ENCODE assay signal across 14 cellular contexts in genomic region chr10:86878973-86879781, GRCh38.
DNase-seq lines count a peak whose midpoint lies in the region; ATAC-seq, FAIRE-seq and TF ChIP-seq lines count a peak whose summit lies in the region.
"Had no signal": no experiment of that assay in that cellular context is flagged by ENCODE, and none has a peak within 500 bp of the region (broad histone marks: within the 10 kb centered on the region; RNA-seq: fewer than 3 reads in every experiment).

No MANE protein-coding gene starts in this region.

- peaks cover 10% of the 10 kb centered on the region for H3K4me1 ChIP-seq in endothelial cell of umbilical vein (ENCODE audit: control insufficient read depth, extremely low read depth, insufficient read depth, low read length)

- dilution Hi-C loops in endothelial cell of umbilical vein (cut with MboI; ENCODE audit: extremely low pct_ligation_motif_present, low sequenced_read_pairs): no loop called here

- H3K4me2 ChIP-seq in endothelial cell of umbilical vein (ENCODE audit: insufficient read depth, low read length): no peak overlapping the region

- no peak overlapping the region for H3K9ac ChIP-seq in endothelial cell of umbilical vein (replicated peaks; ENCODE audit: extremely low read depth, insufficient read depth, low read length)
- H3K9ac ChIP-seq: GM23248 had no signal

- DNase-seq in GM12891 (ENCODE audit: insufficient read length, low spot score): no peak
- no peak for DNase-seq in endothelial cell of umbilical vein (ENCODE audit: low read depth, low spot score)
- no peak for DNase-seq in activated gamma-delta T cell (lab: John Stamatoyannopoulos, UW)
- no peak for DNase-seq in urothelium cell line (ENCODE audit: low spot score)
- DNase-seq in stimulated activated naive CD4-positive, alpha-beta T cell treated with Interleukin-2 at 50 U/mL for 16 hours (lab: John Stamatoyannopoulos, UW): no peak
- DNase-seq: amygdala; C1 segment of cervical spinal cord; effector CD4-positive, alpha-beta T cell; glutamatergic neuron; GM23248; Peyer's patch had no signal

- POLR2A ChIA-PET in endothelial cell of umbilical vein (lab: Charles Lee): no interaction called here

- CTCF ChIA-PET in endothelial cell of umbilical vein (lab: Charles Lee): interaction anchor here (1.2 to 2.9 kb wide), 2 partner anchors 21 to 170 kb away, joined by 3 to 12 read pairs; no protein-coding TSS in a partner anchor

- TF ChIP-seq POLR2A in GM12891 (IDR thresholded peaks at IDR 0.05; ENCODE audit: low read depth, low read length) (no peak), endothelial cell of umbilical vein (IDR thresholded peaks at IDR 0.05; ENCODE audit: low read depth, low read length) (no peak)

- no peak for TF ChIP-seq CTCF in endothelial cell of umbilical vein (IDR thresholded peaks at IDR 0.05; ENCODE audit: extremely low read depth in 1 of 2, insufficient read depth in 1 of 2, low read depth in 1 of 2, low read length in 2 of 2)

- H2AFZ ChIP-seq in endothelial cell of umbilical vein (ENCODE audit: low read depth, low read length): no peak overlapping the region
- H2AFZ ChIP-seq: GM23248 had no signal

- no peaks in the 10 kb centered on the region for H3K79me2 ChIP-seq in endothelial cell of umbilical vein (ENCODE audit: control insufficient read depth, insufficient read depth, low read length)

- intact Hi-C loops in endothelial cell of umbilical vein (cut with micrococcal nuclease): no loop called here

- H3K9me3 ChIP-seq in endothelial cell of umbilical vein (replicated peaks; ENCODE audit: control insufficient read depth, insufficient read depth, low read length): no peaks in the 10 kb centered on the region
- H3K9me3 ChIP-seq: Peyer's patch had no signal

- no TSS peak for BruUV-seq in endothelial cell of umbilical vein (replicated peaks; lab: Mats Ljungman, UMichigan)

- no peak overlapping the region for H3K27ac ChIP-seq in endothelial cell of umbilical vein (ENCODE audit: insufficient read depth, low read depth, low read length)
- H3K27ac ChIP-seq: GM23248, Peyer's patch had no signal

- peaks cover 32 to 45% of the 10 kb centered on the region in 2 experiments for H3K27me3 ChIP-seq in endothelial cell of umbilical vein (ENCODE audit: control insufficient read depth in 2 of 2, insufficient read depth in 2 of 2, low read length in 2 of 2)
- H3K27me3 ChIP-seq: Peyer's patch had no signal

- no peak overlapping the region for H3K4me3 ChIP-seq in endothelial cell of umbilical vein (replicated peaks in 1 of 3; ENCODE audit: insufficient read depth in 1 of 3, low read depth in 1 of 3, low read length in 3 of 3)
- H3K4me3 ChIP-seq: GM23248, Peyer's patch had no signal

- H3K36me3 ChIP-seq in endothelial cell of umbilical vein (ENCODE audit: control insufficient read depth in 2 of 2, extremely low read depth in 1 of 2, insufficient read depth in 2 of 2, low read length in 2 of 2): no peaks in the 10 kb centered on the region

- no peaks in the 10 kb centered on the region for H4K20me1 ChIP-seq in endothelial cell of umbilical vein (replicated peaks; ENCODE audit: control insufficient read depth, extremely low read depth, insufficient read depth, low read length)

- H3K9me1 ChIP-seq in endothelial cell of umbilical vein (replicated peaks; ENCODE audit: control insufficient read depth, extremely low read depth, insufficient read depth, low read length): no peaks in the 10 kb centered on the region

- ATAC-seq in GM21390 (IDR thresholded peaks at IDR 0.05; ENCODE audit: unreplicated experiment) (peak; percentile 74), HG03342 (IDR thresholded peaks at IDR 0.05; ENCODE audit: unreplicated experiment) (peak; percentile 74), GM18517 (IDR thresholded peaks at IDR 0.05; ENCODE audit: unreplicated experiment) (no peak)

- peak; percentile 85 for FAIRE-seq in GM12891 (lab: Jason Lieb, UNC)
- no peak for FAIRE-seq in endothelial cell of umbilical vein (lab: Jason Lieb, UNC)
- FAIRE-seq in urothelium cell line (lab: Jason Lieb, UNC): no peak

TF ChIP-seq in GM12891, 5 proteins besides CTCF, POLR2A, EP300 and RAD21:
- TF ChIP-seq POU2F2 (IDR thresholded peaks at IDR 0.05; ENCODE audit: low read depth, low read length): no peak
- TF ChIP-seq SPI1 (IDR thresholded peaks at IDR 0.05; ENCODE audit: low read depth, low read length): peak; percentile 45

TF ChIP-seq in endothelial cell of umbilical vein, 7 proteins besides CTCF, POLR2A, EP300 and RAD21:
- TF ChIP-seq JUN (IDR thresholded peaks at IDR 0.05; ENCODE audit: borderline replicate concordance, insufficient read depth, insufficient read length, low read depth): no peak
- peak; percentile 14 for TF ChIP-seq EZH2 (IDR thresholded peaks at IDR 0.05; ENCODE audit: borderline replicate concordance, low read depth, low read length, severe bottlenecking)
- TF ChIP-seq FOS (IDR thresholded peaks at IDR 0.05; ENCODE audit: borderline replicate concordance, insufficient read depth, low read length): no peak
- no peak for TF ChIP-seq POLR2AphosphoS5 (IDR thresholded peaks at IDR 0.05; ENCODE audit: insufficient read depth, low read depth, low read length)
